2 cellular contexts compared by ENCODE assay signal in the genomic region with DNA sequence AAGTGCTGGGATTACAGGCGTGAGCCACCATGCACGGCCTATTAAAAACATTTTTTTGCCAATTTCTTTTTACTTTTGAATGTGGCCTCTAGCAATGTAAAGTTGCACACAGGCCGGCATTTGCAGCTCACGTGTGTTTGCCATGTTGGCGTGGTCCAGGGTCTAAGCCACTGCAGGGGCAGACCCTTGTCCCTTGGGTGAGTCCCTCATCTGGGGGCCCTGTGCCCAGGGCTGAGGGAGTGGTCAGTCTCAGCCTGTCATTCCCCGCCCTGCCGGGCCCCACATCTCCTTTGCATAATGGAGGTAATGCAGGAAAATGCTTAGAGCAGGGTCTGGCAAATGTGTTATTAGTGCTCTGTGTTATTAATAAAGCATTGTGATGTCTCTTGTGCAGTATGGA.
TF ChIP-seq lines count a peak whose summit lies in the region.

No MANE protein-coding gene starts in this region.

TF ChIP-seq in HEK293, 187 proteins besides CTCF, POLR2A, EP300 and RAD21:
- TF ChIP-seq ZSCAN23 (tag by site-specific recombination; IDR thresholded peaks at IDR 0.05) (no peak), ZFP69B (tag by site-specific recombination; IDR thresholded peaks at IDR 0.05) (peak; percentile 56; the same call in 1 of the 2 replicates), ZBTB20 (tag by site-specific recombination; IDR thresholded peaks at IDR 0.05) (peak; percentile 41; the same call in 1 of the 2 replicates)
- TF ChIP-seq, protein P1, sequence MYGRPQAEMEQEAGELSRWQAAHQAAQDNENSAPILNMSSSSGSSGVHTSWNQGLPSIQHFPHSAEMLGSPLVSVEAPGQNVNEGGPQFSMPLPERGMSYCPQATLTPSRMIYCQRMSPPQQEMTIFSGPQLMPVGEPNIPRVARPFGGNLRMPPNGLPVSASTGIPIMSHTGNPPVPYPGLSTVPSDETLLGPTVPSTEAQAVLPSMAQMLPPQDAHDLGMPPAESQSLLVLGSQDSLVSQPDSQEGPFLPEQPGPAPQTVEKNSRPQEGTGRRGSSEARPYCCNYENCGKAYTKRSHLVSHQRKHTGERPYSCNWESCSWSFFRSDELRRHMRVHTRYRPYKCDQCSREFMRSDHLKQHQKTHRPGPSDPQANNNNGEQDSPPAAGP (tag by site-specific recombination; IDR thresholded peaks at IDR 0.05), result no peak
- TF ChIP-seq, protein P2, sequence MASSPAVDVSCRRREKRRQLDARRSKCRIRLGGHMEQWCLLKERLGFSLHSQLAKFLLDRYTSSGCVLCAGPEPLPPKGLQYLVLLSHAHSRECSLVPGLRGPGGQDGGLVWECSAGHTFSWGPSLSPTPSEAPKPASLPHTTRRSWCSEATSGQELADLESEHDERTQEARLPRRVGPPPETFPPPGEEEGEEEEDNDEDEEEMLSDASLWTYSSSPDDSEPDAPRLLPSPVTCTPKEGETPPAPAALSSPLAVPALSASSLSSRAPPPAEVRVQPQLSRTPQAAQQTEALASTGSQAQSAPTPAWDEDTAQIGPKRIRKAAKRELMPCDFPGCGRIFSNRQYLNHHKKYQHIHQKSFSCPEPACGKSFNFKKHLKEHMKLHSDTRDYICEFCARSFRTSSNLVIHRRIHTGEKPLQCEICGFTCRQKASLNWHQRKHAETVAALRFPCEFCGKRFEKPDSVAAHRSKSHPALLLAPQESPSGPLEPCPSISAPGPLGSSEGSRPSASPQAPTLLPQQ (tag by site-specific recombination; IDR thresholded peaks at IDR 0.05), result peak; percentile 65; the same call in 1 of the 2 replicates
TF ChIP-seq in HEK293: peak in this region for 3.

TF ChIP-seq in K562, 482 proteins besides CTCF, POLR2A, EP300 and RAD21:
- peak; percentile 29 for TF ChIP-seq WHSC1 (IDR thresholded peaks at IDR 0.05; ENCODE audit: low read length)
- TF ChIP-seq, protein P3, sequence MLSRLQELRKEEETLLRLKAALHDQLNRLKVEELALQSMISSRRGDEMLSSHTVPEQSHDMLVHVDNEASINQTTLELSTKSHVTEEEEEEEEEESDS (CRISPR knock-in tag; IDR thresholded peaks at IDR 0.05), result no peak
TF ChIP-seq in K562: peak in this region for 1.
